ENCODE assay signal across 1 cellular context in genomic region chr6:36578030-36578825, GRCh38.
TF ChIP-seq lines count a peak whose summit lies in the region.

No MANE protein-coding gene starts in this region.

TF ChIP-seq in H1, 55 proteins besides CTCF, POLR2A, EP300 and RAD21:
- TF ChIP-seq SP2 (IDR thresholded peaks at IDR 0.05; ENCODE audit: low read length) (no peak), E2F6 (IDR thresholded peaks at IDR 0.05) (no peak)
